Comparison of ENCODE assay signal across 31 cellular contexts in the genomic region with DNA sequence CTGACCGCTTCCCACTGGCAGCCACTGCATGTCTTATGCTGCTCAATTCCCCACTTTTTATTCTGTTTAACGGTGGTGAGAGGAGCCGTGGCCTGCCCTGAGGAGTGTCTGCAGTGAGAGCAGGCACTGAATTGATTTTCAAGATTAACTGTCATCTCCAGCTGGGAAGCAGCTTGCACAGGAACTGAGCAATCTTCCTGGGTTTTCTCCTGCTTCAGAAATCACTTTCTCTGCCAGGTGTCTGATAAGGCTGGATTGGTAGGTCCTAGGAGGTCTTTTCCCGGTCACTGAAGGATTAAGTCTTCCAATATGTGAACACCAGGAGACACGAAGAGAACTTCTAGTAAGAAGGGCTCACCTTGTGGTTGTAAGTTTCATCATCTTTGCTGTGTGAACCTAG.
"Had no signal": no experiment of that assay in that cellular context is flagged by ENCODE, and none has a peak within 500 bp of the region (broad histone marks: within the 10 kb centered on the region; RNA-seq: fewer than 3 reads in every experiment).

No MANE protein-coding gene starts in this region.

- ATAC-seq: activated CD4-positive, alpha-beta T cell treated with anti-CD3 and anti-CD28 coated beads for 36 hours; activated CD8-positive, alpha-beta memory T cell treated with anti-CD3 and anti-CD28 coated beads, Interleukin-2, amount 10 ng/mL, durations not matched to agents 7 days and 5 days; activated CD8-positive, alpha-beta T cell treated with anti-CD3 and anti-CD28 coated beads, Interleukin-2, amount 10 ng/mL, durations not matched to agents 7 days and 5 days; activated naive CD8-positive, alpha-beta T cell treated with anti-CD3 and anti-CD28 coated beads, Interleukin-2, amount 50 U/mL, for 24 hours; body of pancreas; effector memory CD8-positive, alpha-beta T cell; foreskin keratinocyte; gastrocnemius medialis; heart left ventricle; T-helper 17 cell had no signal

- H3K36me3 ChIP-seq: adrenal gland, esophagus muscularis mucosa, gastrocnemius medialis, heart left ventricle had no signal

- H3K27me3 ChIP-seq: adrenal gland, body of pancreas, esophagus muscularis mucosa, gastrocnemius medialis, heart left ventricle had no signal

- H3K27ac ChIP-seq: adrenal gland, body of pancreas, esophagus muscularis mucosa, foreskin keratinocyte, gastrocnemius medialis, heart left ventricle had no signal

- H3K4me3 ChIP-seq: adrenal gland, body of pancreas, esophagus muscularis mucosa, gastrocnemius medialis, heart left ventricle had no signal

- DNase-seq: activated CD4-positive, alpha-beta memory T cell treated with anti-CD3 and anti-CD28 coated beads for 36 hours; activated CD4-positive, alpha-beta T cell treated with anti-CD3 and anti-CD28 coated beads for 36 hours; activated CD4-positive, alpha-beta T cell treated with anti-CD3 and anti-CD28 coated beads, Interleukin-2, amount 10 ng/mL, durations not matched to agents 24 days and 14 days; activated CD4-positive, CD25-positive, alpha-beta regulatory T cell; activated CD4-positive, CD25-positive, alpha-beta regulatory T cell treated with anti-CD3 and anti-CD28 coated beads, Interleukin-2, amount 50 U/mL, for 72 hours; activated CD8-positive, alpha-beta memory T cell treated with anti-CD3 and anti-CD28 coated beads, Interleukin-2, amount 10 ng/mL, durations not matched to agents 7 days and 5 days; activated CD8-positive, alpha-beta memory T cell treated with anti-CD3 and anti-CD28 coated beads, Interleukin-2, amount 50 U/mL, for 4 hours; activated CD8-positive, alpha-beta T cell treated with anti-CD3 and anti-CD28 coated beads, Interleukin-2, amount 10 ng/mL, durations not matched to agents 7 days and 5 days; activated effector memory CD4-positive, alpha-beta T cell treated with anti-CD3 and anti-CD28 coated beads, Interleukin-2, amount 50 U/mL, for 16 hours; activated naive CD4-positive, alpha-beta T cell treated with anti-CD3 and anti-CD28 coated beads for 36 hours; activated naive CD8-positive, alpha-beta T cell treated with anti-CD3 and anti-CD28 coated beads for 36 hours; activated naive CD8-positive, alpha-beta T cell treated with anti-CD3 and anti-CD28 coated beads, Interleukin-2, amount 50 U/mL, for 24 hours; activated T-cell treated with anti-CD3 and anti-CD28 coated beads, Interleukin-2, amount 50 U/mL, for 1 hour; activated T-cell treated with anti-CD3 and anti-CD28 coated beads, Interleukin-2, amount 50 U/mL, for 48 hours; adrenal gland; amygdala; aorta; body of pancreas; caudate nucleus; cortex of kidney; dermis blood vessel endothelial cell; effector CD4-positive, alpha-beta T cell; effector memory CD8-positive, alpha-beta T cell; erythroblast; foreskin keratinocyte; gastrocnemius medialis; glutamatergic neuron; heart left ventricle; T-helper 17 cell; T1000 had no signal

- H3K9me3 ChIP-seq: adrenal gland, body of pancreas, esophagus muscularis mucosa, gastrocnemius medialis, heart left ventricle had no signal
